ENCODE assay signal across 25 cellular contexts in genomic region chr5:59503223-59503622, GRCh38.
DNase-seq lines count a peak whose midpoint lies in the region; ATAC-seq and TF ChIP-seq lines count a peak whose summit lies in the region.
"Had no signal": no experiment of that assay in that cellular context is flagged by ENCODE, and none has a peak within 500 bp of the region (broad histone marks: within the 10 kb centered on the region; RNA-seq: fewer than 3 reads in every experiment).

No MANE protein-coding gene starts in this region.

- no peak for TF ChIP-seq CTCF in SK-N-SH (IDR thresholded peaks at IDR 0.05)

- H3K79me2 ChIP-seq in GM23248 (ENCODE audit: insufficient read depth), result no peaks in the 10 kb centered on the region
- no peaks in the 10 kb centered on the region for H3K79me2 ChIP-seq in SK-N-SH (ENCODE audit: insufficient read depth)
- no peaks in the 10 kb centered on the region for H3K79me2 ChIP-seq in mesendoderm (ENCODE audit: control insufficient read depth, insufficient read depth, low read length)

- H2BK15ac ChIP-seq in mesendoderm (replicated peaks; ENCODE audit: low read depth), result no peak overlapping the region

- no peak overlapping the region for H3K4ac ChIP-seq in mesendoderm (ENCODE audit: low read depth, low read length)

- WGBS in GM23248 (ENCODE audit: low coverage in 1 of 2, low lambda C conversion rate in 2 of 2, missing lambda C conversion rate in 2 of 2), 2 experiments, result 78 to 81% methylated on average over 1 of the region's 1 CpG
- WGBS in SK-N-SH (ENCODE audit: low lambda C conversion rate), result 40% methylated on average over 1 of the region's 1 CpG
- WGBS in mesendoderm (ENCODE audit: extremely low coverage, insufficient coverage, low lambda C conversion rate), result no CpG with 5 or more reads among the region's 1 CpG

- no peak overlapping the region for H3K18ac ChIP-seq in mesendoderm (ENCODE audit: low read length)

- CTCF ChIA-PET in SK-N-SH (lab: Yijun Ruan, JAX), result interaction anchor here (1.2 to 2.8 kb wide), 4 partner anchors 15 to 170 kb away, joined by 3 to 13 read pairs (median 4); no protein-coding TSS in a partner anchor

- H3K27ac ChIP-seq in GM23248 (no peak overlapping the region), SK-N-SH (ENCODE audit: low read depth in 2 of 2, low read length in 1 of 2) (no peak overlapping the region), mesendoderm (ENCODE audit: low read depth, low read length) (no peak overlapping the region)
- H3K27ac ChIP-seq: ascending aorta, heart right ventricle had no signal

- no peak overlapping the region for H4K5ac ChIP-seq in mesendoderm (ENCODE audit: low read length)

- no peaks in the 10 kb centered on the region for H3F3A ChIP-seq in GM23248 (ENCODE audit: insufficient read depth)
- no peaks in the 10 kb centered on the region for H3F3A ChIP-seq in SK-N-SH (replicated peaks; ENCODE audit: insufficient read depth)

- no peak overlapping the region for H2AK5ac ChIP-seq in mesendoderm (ENCODE audit: low read length)

- H3K9me3 ChIP-seq in GM23248 (ENCODE audit: low read depth) (no peaks in the 10 kb centered on the region), SK-N-SH (no peaks in the 10 kb centered on the region)
- H3K9me3 ChIP-seq: ascending aorta had no signal

- no peak overlapping the region for H4K8ac ChIP-seq in mesendoderm (ENCODE audit: low read depth, low read length)

- DNase-seq in NCI-H1436 (lab: John Stamatoyannopoulos, UW), result peak; percentile 13
- no peak for DNase-seq in NCI-H1436 treated with DMSO at 0.1 percent for 48 hours (lab: John Stamatoyannopoulos, UW)
- peak; percentile 21 for DNase-seq in GM23248
- DNase-seq in SK-N-SH, result peak; percentile 12
- peak; percentile 76 for DNase-seq in mesendoderm
- no peak for DNase-seq in A172 (ENCODE audit: low spot score)
- no peak for DNase-seq in ureter (ENCODE audit: low spot score)
- DNase-seq: activated CD4-positive, alpha-beta memory T cell treated with anti-CD3 and anti-CD28 coated beads for 36 hours; activated CD8-positive, alpha-beta memory T cell treated with anti-CD3 and anti-CD28 coated beads, Interleukin-2, amount 50 U/mL, for 48 hours; activated naive CD8-positive, alpha-beta T cell treated with anti-CD3 and anti-CD28 coated beads for 36 hours; central memory CD4-positive, alpha-beta T cell; EL; H9; heart right ventricle; left colon; naive B cell; NCI-H2081 treated with DMSO at 0.1 percent for 48 hours; NCI-H526 treated with DMSO at 0.1 percent for 48 hours; PC-3; retina; Right ventricle myocardium superior had no signal

- no peak overlapping the region for H2AFZ ChIP-seq in GM23248
- no peak overlapping the region for H2AFZ ChIP-seq in SK-N-SH (ENCODE audit: low read depth)

- H3K23ac ChIP-seq in mesendoderm (ENCODE audit: low read length), result no peak overlapping the region

- TF ChIP-seq EP300 in SK-N-SH (IDR thresholded peaks at IDR 0.05; ENCODE audit: borderline replicate concordance in 1 of 2, low read depth in 1 of 2, low read length in 1 of 2), result no peak

- H3K9me2 ChIP-seq in GM23248 (ENCODE audit: insufficient read depth) (no peaks in the 10 kb centered on the region), SK-N-SH (no peaks in the 10 kb centered on the region)

- no peaks in the 10 kb centered on the region for H4K20me1 ChIP-seq in GM23248 (ENCODE audit: insufficient read depth)
- H4K20me1 ChIP-seq in SK-N-SH (ENCODE audit: insufficient read depth), result no peaks in the 10 kb centered on the region

- H3K56ac ChIP-seq in mesendoderm (ENCODE audit: low read length), result no peak overlapping the region

- H3K36me3 ChIP-seq in GM23248 (ENCODE audit: low read depth), result no peaks in the 10 kb centered on the region
- peaks cover 0 to 5% of the 10 kb centered on the region in 2 experiments for H3K36me3 ChIP-seq in SK-N-SH (replicated peaks in 1 of 2; ENCODE audit: control insufficient read depth in 1 of 2, insufficient read depth in 2 of 2, low read length in 1 of 2)
- no peaks in the 10 kb centered on the region for H3K36me3 ChIP-seq in mesendoderm (ENCODE audit: control insufficient read depth, insufficient read depth, low read length)
- H3K36me3 ChIP-seq: ascending aorta, heart right ventricle had no signal

- TF ChIP-seq RAD21 in SK-N-SH (IDR thresholded peaks at IDR 0.05; ENCODE audit: low read length), result no peak

- no peak overlapping the region for H2BK120ac ChIP-seq in mesendoderm (ENCODE audit: low read depth, low read length)

- in situ Hi-C loops in GM23248 (cut with MboI), result no loop called here

- no peak overlapping the region for H3K4me3 ChIP-seq in GM23248
- H3K4me3 ChIP-seq in SK-N-SH (ENCODE audit: low read depth in 2 of 2, low read length in 1 of 2), result no peak overlapping the region
- no peak overlapping the region for H3K4me3 ChIP-seq in mesendoderm (ENCODE audit: low read length)
- H3K4me3 ChIP-seq: ascending aorta, heart right ventricle, smooth muscle cell had no signal

- no peaks in the 10 kb centered on the region for H3K4me1 ChIP-seq in GM23248 (ENCODE audit: insufficient read depth)
- no peaks in the 10 kb centered on the region for H3K4me1 ChIP-seq in SK-N-SH (ENCODE audit: control insufficient read depth in 1 of 2, insufficient read depth in 2 of 2, low read depth in 1 of 2, low read length in 1 of 2)
- H3K4me1 ChIP-seq in mesendoderm (ENCODE audit: control insufficient read depth, low read depth, low read length), result no peaks in the 10 kb centered on the region
- H3K4me1 ChIP-seq: ascending aorta, heart right ventricle had no signal

- POLR2A ChIA-PET in SK-N-SH (lab: Yijun Ruan, JAX), result no interaction called here

- H3K9ac ChIP-seq in GM23248 (no peak overlapping the region), SK-N-SH (no peak overlapping the region), mesendoderm (ENCODE audit: low read length) (no peak overlapping the region)

- no peak for ATAC-seq in GM18517 (IDR thresholded peaks at IDR 0.05; ENCODE audit: unreplicated experiment)
- ATAC-seq: activated T-helper 17 cell treated with anti-CD3 and anti-CD28 coated beads, Interleukin-2, amount 50 U/mL, for 72 hours; heart right ventricle; left colon; PC-3 had no signal

- H2BK5ac ChIP-seq in mesendoderm (ENCODE audit: low read length), result no peak overlapping the region

- no peaks in the 10 kb centered on the region for H3K79me1 ChIP-seq in mesendoderm (ENCODE audit: low read length)

- H3K27me3 ChIP-seq in GM23248 (replicated peaks; ENCODE audit: insufficient read depth) (peaks cover 26% of the 10 kb centered on the region), SK-N-SH (ENCODE audit: insufficient read depth) (no peaks in the 10 kb centered on the region), mesendoderm (ENCODE audit: insufficient read depth, low read length, poor library complexity) (no peaks in the 10 kb centered on the region)
- H3K27me3 ChIP-seq: ascending aorta, heart right ventricle had no signal

- no peak overlapping the region for H3K4me2 ChIP-seq in GM23248 (ENCODE audit: unreplicated experiment)
- H3K4me2 ChIP-seq in SK-N-SH, result no peak overlapping the region
- H3K4me2 ChIP-seq in mesendoderm (ENCODE audit: low read length), result no peak overlapping the region
- H3K4me2 ChIP-seq: smooth muscle cell had no signal

TF ChIP-seq in SK-N-SH, 30 proteins besides CTCF, POLR2A, EP300 and RAD21:
- TF ChIP-seq TAF1 (IDR thresholded peaks at IDR 0.05; ENCODE audit: borderline replicate concordance, low read depth, low read length) (no peak), RCOR1 (IDR thresholded peaks at IDR 0.05; ENCODE audit: low read length) (no peak), POLR2AphosphoS5 (IDR thresholded peaks at IDR 0.05; ENCODE audit: low read depth, low read length) (no peak), USF2 (IDR thresholded peaks at IDR 0.05; ENCODE audit: borderline replicate concordance, low read depth, low read length) (no peak), MEF2A (IDR thresholded peaks at IDR 0.05; ENCODE audit: borderline replicate concordance, low read depth) (no peak), SMC3 (IDR thresholded peaks at IDR 0.05; ENCODE audit: low read depth, low read length) (no peak), TEAD4 (IDR thresholded peaks at IDR 0.05; ENCODE audit: borderline replicate concordance, insufficient read depth) (no peak), ELF1 (IDR thresholded peaks at IDR 0.05) (no peak)

Comparison
In these comparisons a context has a peak if more than half of its experiments do, and no peak if none do; other contexts are left out.
1. DNase-seq: peak in NCI-H1436 (single experiment), GM23248 (single experiment), SK-N-SH (single experiment) and mesendoderm (single experiment); none in NCI-H1436 treated with DMSO at 0.1 percent for 48 hours (single experiment), A172 (single experiment) and ureter (single experiment).